13 cellular contexts compared by ENCODE assay signal in the genomic region with DNA sequence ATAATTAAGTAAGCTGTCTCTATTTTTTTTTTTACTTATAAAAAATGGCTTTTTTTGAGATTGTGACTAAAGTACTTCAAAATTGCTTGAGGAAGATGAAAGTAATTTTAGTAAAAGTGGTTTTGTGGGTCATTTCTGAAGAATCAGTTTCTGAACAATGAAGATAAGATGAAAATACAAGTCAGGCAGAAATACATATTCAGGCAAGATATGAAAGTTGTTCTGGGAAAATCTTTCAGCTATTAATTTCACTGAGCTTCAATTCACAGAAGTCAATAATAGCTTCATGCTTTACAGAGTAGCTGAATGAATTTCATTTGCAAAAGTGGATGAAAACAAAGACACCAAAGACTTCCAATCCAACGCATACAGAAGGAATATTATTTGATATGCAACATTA.
DNase-seq lines count a peak whose midpoint lies in the region; ATAC-seq and TF ChIP-seq lines count a peak whose summit lies in the region.
"Had no signal": no experiment of that assay in that cellular context is flagged by ENCODE, and none has a peak within 500 bp of the region (broad histone marks: within the 10 kb centered on the region; RNA-seq: fewer than 3 reads in every experiment).

No MANE protein-coding gene starts in this region.

- H3K9me3 Mint-ChIP-seq in stimulated activated naive CD8-positive, alpha-beta T cell treated with anti-CD3 and anti-CD28 coated beads, Interleukin-15, amount 100 ng/mL, for 72 hours = peaks cover 6 to 8% of the 10 kb centered on the region in 2 donors
- H3K9me3 Mint-ChIP-seq: CD8-positive, alpha-beta T cell had no signal

- TF ChIP-seq POLR2A in GM18505 (IDR thresholded peaks at IDR 0.05; ENCODE audit: borderline replicate concordance, extremely low read depth, insufficient read depth, insufficient read length) = no peak

- H3K4me3 Mint-ChIP-seq in stimulated activated naive CD8-positive, alpha-beta T cell treated with anti-CD3 and anti-CD28 coated beads, Interleukin-15, amount 100 ng/mL, for 72 hours = no peak overlapping the region
- H3K4me3 Mint-ChIP-seq: B cell; CD8-positive, alpha-beta T cell had no signal

- no peak overlapping the region for H3K27ac Mint-ChIP-seq in stimulated activated naive CD8-positive, alpha-beta T cell treated with anti-CD3 and anti-CD28 coated beads, Interleukin-15, amount 100 ng/mL, for 72 hours
- H3K27ac Mint-ChIP-seq: B cell; CD8-positive, alpha-beta T cell had no signal

- H3K27me3 Mint-ChIP-seq in stimulated activated naive CD8-positive, alpha-beta T cell treated with anti-CD3 and anti-CD28 coated beads, Interleukin-15, amount 100 ng/mL, for 72 hours = peaks cover 7% of the 10 kb centered on the region
- H3K27me3 Mint-ChIP-seq: B cell had no signal

- no peaks in the 10 kb centered on the region for H3K4me1 Mint-ChIP-seq in stimulated activated naive CD8-positive, alpha-beta T cell treated with anti-CD3 and anti-CD28 coated beads, Interleukin-15, amount 100 ng/mL, for 72 hours

- no peak for DNase-seq in stimulated activated naive CD8-positive, alpha-beta T cell treated with anti-CD3 and anti-CD28 coated beads, Interleukin-15, amount 100 ng/mL, for 72 hours
- DNase-seq: Calu3; CD8-positive, alpha-beta T cell; DMS79 treated with DMSO at 0.1 percent for 48 hours; GF-D8; GM23248 had no signal

- ATAC-seq in GM18907 (IDR thresholded peaks at IDR 0.05; ENCODE audit: unreplicated experiment) (peak; percentile 62), GM21390 (IDR thresholded peaks at IDR 0.05; ENCODE audit: unreplicated experiment) (peak; percentile 46), HG03432 (IDR thresholded peaks at IDR 0.05; ENCODE audit: unreplicated experiment) (peak; percentile 70), GM18505 (IDR thresholded peaks at IDR 0.05; ENCODE audit: unreplicated experiment) (no peak), GM21526 (IDR thresholded peaks at IDR 0.05; ENCODE audit: low FRiP score, unreplicated experiment) (no peak)
- ATAC-seq in stimulated activated naive CD8-positive, alpha-beta T cell treated with anti-CD3 and anti-CD28 coated beads, Interleukin-15, amount 100 ng/mL, for 72 hours = no peak
- ATAC-seq: CD8-positive, alpha-beta T cell; HepG2 had no signal

Comparison
In these comparisons a context has a peak if more than half of its experiments do, and no peak if none do; other contexts are left out.
1. ATAC-seq: peak in GM18907 (single experiment), GM21390 (single experiment) and HG03432 (single experiment); none in GM18505 (single experiment), GM21526 (single experiment) and stimulated activated naive CD8-positive, alpha-beta T cell treated with anti-CD3 and anti-CD28 coated beads, Interleukin-15, amount 100 ng/mL, for 72 hours (single experiment).